In genomic region chr14:101740981-101741380, GRCh38 we compare ENCODE assay signal across 15 cellular contexts.
"Had no signal": no experiment of that assay in that cellular context is flagged by ENCODE, and none has a peak within 500 bp of the region (broad histone marks: within the 10 kb centered on the region; RNA-seq: fewer than 3 reads in every experiment).

No MANE protein-coding gene starts in this region.

- H3K27ac Mint-ChIP-seq: naive thymus-derived CD8-positive, alpha-beta T cell had no signal

- H3K27me3 ChIP-seq: heart left ventricle, ovary, right atrium auricular region, upper lobe of right lung had no signal

- H3K4me3 ChIP-seq: heart left ventricle, mucosa of descending colon, ovary, right atrium auricular region, tibial artery, upper lobe of right lung had no signal

- H3K4me1 ChIP-seq: heart left ventricle, right atrium auricular region, tibial artery had no signal

- H3K9me3 ChIP-seq: ovary had no signal

- H3K4me1 Mint-ChIP-seq: neural crest cell had no signal

- H3K27ac ChIP-seq: heart left ventricle, ovary, right atrium auricular region, tibial artery, upper lobe of right lung had no signal

- H3K36me3 ChIP-seq: heart left ventricle, ovary, right atrium auricular region, tibial artery, upper lobe of right lung had no signal

- DNase-seq: effector memory CD4-positive, alpha-beta T cell; heart left ventricle; hippocampal formation; kidney glomerular epithelial cell; mammary epithelial cell; mucosa of descending colon; ovary; small intestine; stimulated activated CD4-positive, alpha-beta T cell treated with anti-CD3 and anti-CD28 coated beads, Interleukin-2, amount 100 ng/mL, for 48 hours; stimulated activated naive CD8-positive, alpha-beta T cell treated with anti-CD3 and anti-CD28 coated beads, Interleukin-15, Interleukin-2, amounts not matched to agents 100 U/mL and 50 U/mL, for 24 hours; tibial artery; upper lobe of right lung had no signal

- H3K4me3 Mint-ChIP-seq: naive thymus-derived CD8-positive, alpha-beta T cell; neural crest cell had no signal
